8 cellular contexts compared by ENCODE assay signal in the genomic region with DNA sequence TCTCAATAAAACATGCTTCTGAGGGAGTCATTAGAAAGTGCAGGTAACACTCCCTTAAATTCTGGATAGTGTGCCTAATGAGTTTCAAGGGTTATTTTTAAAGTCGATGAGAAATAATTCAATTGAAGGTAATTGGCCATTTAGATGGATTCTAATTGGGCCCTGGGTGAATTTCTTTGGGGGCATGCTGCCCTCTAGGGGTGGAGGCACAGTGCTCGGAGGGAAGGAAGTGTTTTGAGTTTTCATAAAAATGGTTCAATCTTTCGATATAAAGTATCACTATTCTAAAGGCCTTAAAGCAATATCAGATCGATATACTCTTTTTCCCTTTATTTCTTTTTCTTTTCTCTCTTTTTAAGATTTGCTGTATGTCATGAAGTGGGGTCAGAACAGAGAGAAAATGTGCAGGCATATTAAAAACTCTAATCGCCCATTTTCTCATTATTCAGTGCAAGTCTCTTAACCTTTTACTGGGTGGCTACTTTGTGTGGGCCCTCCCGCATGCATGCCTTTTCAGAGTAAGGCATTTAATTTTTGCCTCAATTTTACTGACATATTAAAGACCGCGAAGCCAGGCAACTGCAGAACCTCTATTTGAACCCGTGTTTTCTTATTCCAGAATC. TPM values are rescaled to one million over a fixed set of nuclear protein-coding genes. Genes with fewer than 3 reads are reported as not detected.
DNase-seq lines count a peak whose midpoint lies in the region; ATAC-seq and TF ChIP-seq lines count a peak whose summit lies in the region.

No MANE protein-coding gene starts in this region.

- peaks cover 11% of the 10 kb centered on the region for H3K27me3 Mint-ChIP-seq in activated CD4-positive, alpha-beta T cell treated with anti-CD3 and anti-CD28 coated beads, Interleukin-2, amount 10 ng/mL, durations not matched to agents 24 days and 14 days

- no peaks in the 10 kb centered on the region for H3K9me3 Mint-ChIP-seq in activated CD4-positive, alpha-beta T cell treated with anti-CD3 and anti-CD28 coated beads, Interleukin-2, amount 10 ng/mL, durations not matched to agents 24 days and 14 days

- H3K36me3 Mint-ChIP-seq in activated CD4-positive, alpha-beta T cell treated with anti-CD3 and anti-CD28 coated beads, Interleukin-2, amount 10 ng/mL, durations not matched to agents 24 days and 14 days (ENCODE audit: low read depth), result no peaks in the 10 kb centered on the region

- H3K4me3 ChIP-seq in SU-DHL-6 (ENCODE audit: insufficient read depth, low read length, poor library complexity, severe bottlenecking) (no peak overlapping the region), fibroblast of villous mesenchyme (ENCODE audit: low read depth, low read length) (no peak overlapping the region)

- no peaks in the 10 kb centered on the region for H4K20me1 ChIP-seq in SU-DHL-6 (ENCODE audit: low read depth, low read length)

- DNase-seq in activated CD4-positive, alpha-beta T cell treated with anti-CD3 and anti-CD28 coated beads, Interleukin-2, amount 10 ng/mL, durations not matched to agents 24 days and 14 days, result peak; percentile 64
- no peak for DNase-seq in activated CD4-positive, alpha-beta T cell treated with anti-CD3 and anti-CD28 coated beads for 1 hour
- DNase-seq in LoVo (ENCODE audit: low spot score) (peak; percentile 47), fibroblast of villous mesenchyme (ENCODE audit: low read depth) (peak; percentile 12)
- DNase-seq in stimulated activated CD4-positive, alpha-beta T cell treated with anti-CD3 and anti-CD28 coated beads, Interleukin-1b, Interleukin-23, amount 100 ng/mL, for 4 hours (ENCODE audit: low read depth in 2 of 2), result peak; percentile 1 to 26

- no peaks in the 10 kb centered on the region for H3K9me2 ChIP-seq in SU-DHL-6 (replicated peaks; ENCODE audit: insufficient read depth, low read length)

- no peaks in the 10 kb centered on the region for H3K27me3 ChIP-seq in SU-DHL-6 (ENCODE audit: low read length)

- H3K27ac ChIP-seq in SU-DHL-6 (ENCODE audit: low read depth, low read length), result no peak overlapping the region

- intact Hi-C loops in activated CD4-positive, alpha-beta T cell treated with anti-CD3 and anti-CD28 coated beads, Interleukin-2, amount 10 ng/mL, durations not matched to agents 24 days and 14 days (cut with micrococcal nuclease), result no loop called here

- H3K4me2 ChIP-seq in SU-DHL-6 (ENCODE audit: low read depth, low read length, poor library complexity, severe bottlenecking), result peak overlapping the region; percentile 16

- no peak overlapping the region for H3K27ac Mint-ChIP-seq in activated CD4-positive, alpha-beta T cell treated with anti-CD3 and anti-CD28 coated beads, Interleukin-2, amount 10 ng/mL, durations not matched to agents 24 days and 14 days

- no peaks in the 10 kb centered on the region for H3K36me3 ChIP-seq in SU-DHL-6 (ENCODE audit: low read length)

- TF ChIP-seq CTCF in SU-DHL-6 (IDR thresholded peaks at IDR 0.05; ENCODE audit: insufficient read depth, low read length, poor library complexity, severe bottlenecking) (peak; percentile 79), fibroblast of villous mesenchyme (IDR thresholded peaks at IDR 0.05; ENCODE audit: insufficient read depth, low read depth, low read length) (peak; percentile 79)

- H3K9ac ChIP-seq in SU-DHL-6 (ENCODE audit: low read length), result no peak overlapping the region

- H3K4me3 Mint-ChIP-seq in activated CD4-positive, alpha-beta T cell treated with anti-CD3 and anti-CD28 coated beads, Interleukin-2, amount 10 ng/mL, durations not matched to agents 24 days and 14 days, result no peak overlapping the region

- H2AFZ ChIP-seq in SU-DHL-6 (ENCODE audit: low read depth, low read length, severe bottlenecking), result peak overlapping the region; percentile 52

- no peaks in the 10 kb centered on the region for H3K4me1 Mint-ChIP-seq in activated CD4-positive, alpha-beta T cell treated with anti-CD3 and anti-CD28 coated beads, Interleukin-2, amount 10 ng/mL, durations not matched to agents 24 days and 14 days

- no peaks in the 10 kb centered on the region for H3K9me3 ChIP-seq in SU-DHL-6 (ENCODE audit: insufficient read depth, low read length)

- ATAC-seq in GM19397 (IDR thresholded peaks at IDR 0.05; ENCODE audit: unreplicated experiment) (no peak), GM21723 (IDR thresholded peaks at IDR 0.05; ENCODE audit: unreplicated experiment) (no peak)

- H3K79me2 ChIP-seq in SU-DHL-6 (ENCODE audit: insufficient read depth, low read length), result no peaks in the 10 kb centered on the region

- no peaks in the 10 kb centered on the region for H3F3A ChIP-seq in SU-DHL-6 (ENCODE audit: insufficient read depth)

RNA-seq across cellular contexts. Expression of gene NKX2-8, which starts 25.5 kb away (rescaled TPM):
- not detected in 2 replicates for total RNA-seq in activated CD4-positive, alpha-beta T cell treated with anti-CD3 and anti-CD28 coated beads, Interleukin-2, amount 10 ng/mL, durations not matched to agents 24 days and 14 days
- total RNA-seq in fibroblast of villous mesenchyme, result not detected in 2 replicates

RNA-seq across cellular contexts. Expression of gene NKX2-1, which starts 36.9 kb away (rescaled TPM):
- total RNA-seq in activated CD4-positive, alpha-beta T cell treated with anti-CD3 and anti-CD28 coated beads, Interleukin-2, amount 10 ng/mL, durations not matched to agents 24 days and 14 days, result not detected in 2 replicates
- total RNA-seq in fibroblast of villous mesenchyme, result not detected in 2 replicates
